ENCODE assay signal across 11 cellular contexts in genomic region chr5:40904994-40905306, GRCh38. TPM values are rescaled to one million over a fixed set of nuclear protein-coding genes. Genes with fewer than 3 reads are reported as not detected.
DNase-seq lines count a peak whose midpoint lies in the region; ATAC-seq and TF ChIP-seq lines count a peak whose summit lies in the region.
"Had no signal": no experiment of that assay in that cellular context is flagged by ENCODE, and none has a peak within 500 bp of the region (broad histone marks: within the 10 kb centered on the region; RNA-seq: fewer than 3 reads in every experiment).

No MANE protein-coding gene starts in this region.

- BruUV-seq in OCI-LY7 (replicated peaks; lab: Mats Ljungman, UMichigan) = no TSS peak

- 0 out of 2 replicates have a peak overlapping the region, but pooled peaks have one; percentile 12 for H2AFZ ChIP-seq in OCI-LY7 (ENCODE audit: low read length)

- peak in 1 of 12 donors; percentile 11 for TF ChIP-seq CTCF in heart left ventricle (IDR thresholded peaks at IDR 0.05)
- peak; percentile 65; the same call in 1 of the 2 replicates for TF ChIP-seq CTCF in OCI-LY7 (conservative IDR thresholded peaks at IDR 0.05; ENCODE audit: low read length)
- no peak for TF ChIP-seq CTCF in lower lobe of right lung (IDR thresholded peaks at IDR 0.05)
- no peak for TF ChIP-seq CTCF in upper lobe of left lung (IDR thresholded peaks at IDR 0.05)

- H3K27ac ChIP-seq in heart left ventricle (peak overlapping the region; percentile 11 to 69 (median 50)), OCI-LY7 (ENCODE audit: low read depth, low read length, poor library complexity, severe bottlenecking) (no peak overlapping the region), lower lobe of right lung (peak overlapping the region; percentile 21), upper lobe of left lung (peak overlapping the region in 3 of 4 donors; percentile 9 to 61 (median 24))
- H3K27ac ChIP-seq: upper lobe of right lung had no signal

- TF ChIP-seq EP300 in upper lobe of left lung (IDR thresholded peaks at IDR 0.05) = no peak

- H3K9me3 ChIP-seq in heart left ventricle (peaks cover 0 to under 1% (median 0%) of the 10 kb centered on the region in 12 donors), OCI-LY7 (ENCODE audit: low read length) (no peaks in the 10 kb centered on the region), lower lobe of right lung (no peaks in the 10 kb centered on the region), upper lobe of left lung (no peaks in the 10 kb centered on the region)
- H3K9me3 ChIP-seq: right lobe of liver, upper lobe of right lung had no signal

- H3K36me3 ChIP-seq in heart left ventricle (no peaks in the 10 kb centered on the region), OCI-LY7 (ENCODE audit: insufficient read depth, low read length) (no peaks in the 10 kb centered on the region), lower lobe of right lung (no peaks in the 10 kb centered on the region), upper lobe of left lung (no peaks in the 10 kb centered on the region)
- H3K36me3 ChIP-seq: right lobe of liver, upper lobe of right lung had no signal

- TF ChIP-seq POLR2A in heart left ventricle (IDR thresholded peaks at IDR 0.05) (no peak), upper lobe of left lung (IDR thresholded peaks at IDR 0.05) (no peak)

- no peaks in the 10 kb centered on the region for H4K20me1 ChIP-seq in OCI-LY7 (ENCODE audit: insufficient read depth, low read length)

- H3K4me1 ChIP-seq in heart left ventricle = peaks cover 0 to 25% (median 11%) of the 10 kb centered on the region in 12 donors
- H3K4me1 ChIP-seq in OCI-LY7 (ENCODE audit: insufficient read depth, low read length, poor library complexity, severe bottlenecking) = no peaks in the 10 kb centered on the region
- peaks cover 17% of the 10 kb centered on the region for H3K4me1 ChIP-seq in lower lobe of right lung
- H3K4me1 ChIP-seq in upper lobe of left lung = peaks cover 0 to 14% (median 5%) of the 10 kb centered on the region in 4 donors

- peak in 1 of 4 donors; percentile 12 for ATAC-seq in heart left ventricle
- no peak for ATAC-seq in Right ventricle myocardium inferior
- ATAC-seq in lower lobe of right lung = peak in 1 of 2 donors; percentile 12
- ATAC-seq in upper lobe of left lung (ENCODE audit: low FRiP score in 2 of 2) = peak in 1 of 2 donors; percentile 12
- no peak for ATAC-seq in HG03039 (IDR thresholded peaks at IDR 0.05; ENCODE audit: unreplicated experiment)
- no peak for ATAC-seq in GM18907 (IDR thresholded peaks at IDR 0.05; ENCODE audit: unreplicated experiment)

- intact Hi-C loops in heart left ventricle (cut with DNase I) (loop anchor here (2.0 to 10.0 kb wide), 19 partner anchors 57 to 940 kb away; partner anchors contain the start of gene PLCXD3 (in 5 of the 10)), Right ventricle myocardium inferior (cut with DNase I) (loop anchor here (1.0 to 10.0 kb wide), 5 partner anchors 287 to 1493 kb away; no protein-coding TSS in a partner anchor), OCI-LY7 (cut with micrococcal nuclease; ENCODE audit: unreplicated experiment) (loop anchor here (10.0 kb wide), 1 partner anchor 930 kb away; no protein-coding TSS in a partner anchor), lower lobe of right lung (cut with DNase I) (no loop called here)

- WGBS in heart left ventricle, 4 donors = 16 to 24% (median 21%) methylated on average over 2 of the region's 2 CpGs
- WGBS in upper lobe of left lung, 2 donors = 18 to 20% methylated on average over 2 of the region's 2 CpGs

- H3K4me3 ChIP-seq in heart left ventricle (no peak overlapping the region), OCI-LY7 (ENCODE audit: low read depth, low read length, poor library complexity, severe bottlenecking) (no peak overlapping the region), lower lobe of right lung (no peak overlapping the region), upper lobe of left lung (no peak overlapping the region)
- H3K4me3 ChIP-seq: right lobe of liver, upper lobe of right lung had no signal

- no peaks in the 10 kb centered on the region for H3K79me2 ChIP-seq in OCI-LY7 (ENCODE audit: insufficient read depth, low read depth, low read length)

- DNase-seq in heart left ventricle (no peak), Right ventricle myocardium inferior (ENCODE audit: missing footprints) (no peak), OCI-LY7 (ENCODE audit: low spot score) (no peak), lower lobe of right lung (no peak), upper lobe of left lung (no peak), LoVo (ENCODE audit: low spot score) (no peak)
- DNase-seq: activated CD8-positive, alpha-beta memory T cell treated with anti-CD3 and anti-CD28 coated beads, Interleukin-2, amount 50 U/mL, for 48 hours; upper lobe of right lung had no signal

- H3K27me3 ChIP-seq in heart left ventricle (no peaks in the 10 kb centered on the region), lower lobe of right lung (ENCODE audit: low read depth) (no peaks in the 10 kb centered on the region), upper lobe of left lung (no peaks in the 10 kb centered on the region)
- H3K27me3 ChIP-seq: right lobe of liver, upper lobe of right lung had no signal

- H3K4me2 ChIP-seq in OCI-LY7 (ENCODE audit: low read length) = no peak overlapping the region

- POLR2A ChIA-PET in OCI-LY7 (lab: Charles Lee) = no interaction called here

- CTCF ChIA-PET in OCI-LY7 (lab: Charles Lee; ENCODE audit: unreplicated experiment) = no interaction called here

- no peaks in the 10 kb centered on the region for H3K9me2 ChIP-seq in OCI-LY7 (ENCODE audit: insufficient read depth, low read length)

RNA-seq across cellular contexts. Expression of gene C7, which starts 4.3 kb away (rescaled TPM):
- total RNA-seq in heart left ventricle (100 to 1,000 TPM in 4 of 9 donors, 10 to 100 TPM in 5; 69.8 to 346 (median 89.2) TPM), Right ventricle myocardium inferior (346 TPM), OCI-LY7 (2022) (not detected in 2 replicates), lower lobe of right lung (237 TPM), upper lobe of left lung (100 to 1,000 TPM; 117 to 741 (median 203) TPM)
- polyA plus RNA-seq in heart left ventricle = 100 to 1,000 TPM in 1 of 2 donors, 10 to 100 TPM in 1; 69.5 to 252 TPM
- not detected in 2 replicates for total RNA-seq in OCI-LY7 (2014; rRNA removed; shearing (Covaris generic))

Comparison
In these comparisons a context has a peak if more than half of its experiments do, and no peak if none do; other contexts are left out.
1. RNA of gene C7, which starts 4.3 kb away (total RNA-seq): 346 TPM in Right ventricle myocardium inferior (single experiment), 237 TPM in lower lobe of right lung (single experiment), 117 to 741 TPM in upper lobe of left lung and 69.8 to 346 TPM in heart left ventricle; not detected in OCI-LY7; every median in the first group is over 10 times any median in the second.